In the genomic region with DNA sequence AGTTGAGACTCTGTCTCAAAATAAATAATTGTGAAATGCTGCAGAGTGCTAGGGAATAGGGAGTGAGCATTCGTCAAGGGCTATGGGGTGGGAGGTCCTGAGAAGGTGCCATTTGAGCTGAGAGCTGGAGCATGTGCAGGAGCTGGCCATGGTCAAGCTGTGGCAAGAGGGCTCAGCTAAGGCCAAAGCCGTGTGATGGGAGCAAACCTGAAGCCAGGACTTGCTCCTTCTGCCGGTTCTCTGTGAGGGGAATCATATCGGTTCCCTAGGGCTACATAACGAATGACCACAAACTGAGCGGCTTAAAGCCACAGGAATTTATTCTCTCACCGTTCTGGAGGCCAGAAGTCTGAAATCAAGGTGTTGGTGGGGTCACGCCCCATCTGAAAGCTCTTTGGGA, we compare ENCODE assay signal across 14 cellular contexts. TPM values are rescaled to one million over a fixed set of nuclear protein-coding genes. Genes with fewer than 3 reads are reported as not detected.
DNase-seq lines count a peak whose midpoint lies in the region; TF ChIP-seq lines count a peak whose summit lies in the region.
"Had no signal": no experiment of that assay in that cellular context is flagged by ENCODE, and none has a peak within 500 bp of the region (broad histone marks: within the 10 kb centered on the region; RNA-seq: fewer than 3 reads in every experiment).

No MANE protein-coding gene starts in this region.

- POLR2A ChIA-PET in PC-9 (lab: Charles Lee; ENCODE audit: unreplicated experiment), result no interaction called here

- no peak overlapping the region; the same call in 1 of the 2 replicates for H3K4me3 ChIP-seq in PC-9
- no peak overlapping the region for H3K4me3 ChIP-seq in mammary epithelial cell (replicated peaks in 1 of 3; ENCODE audit: insufficient read depth in 1 of 3, low read depth in 2 of 3, low read length in 3 of 3)
- H3K4me3 ChIP-seq in skeletal muscle satellite cell (ENCODE audit: low read length), result no peak overlapping the region
- H3K4me3 ChIP-seq in hepatocyte, result no peak overlapping the region

- no peak for TF ChIP-seq CTCF in PC-9 (conservative IDR thresholded peaks at IDR 0.05)
- TF ChIP-seq CTCF in mammary epithelial cell (conservative IDR thresholded peaks at IDR 0.05 in 1 of 2, IDR thresholded peaks at IDR 0.05 in 1 of 2; ENCODE audit: extremely low read depth in 1 of 2, insufficient read depth in 1 of 2, low read depth in 1 of 2, low read length in 2 of 2), result no peak
- TF ChIP-seq CTCF in hepatocyte (IDR thresholded peaks at IDR 0.05; ENCODE audit: poor library complexity), result no peak

- BruUV-seq in PC-9 (replicated peaks; lab: Mats Ljungman, UMichigan), result no TSS peak
- BruUV-seq in mammary epithelial cell (replicated peaks; lab: Mats Ljungman, UMichigan), result no TSS peak

- H3K4me1 Mint-ChIP-seq in activated T-cell treated with anti-CD3 and anti-CD28 coated beads, Interleukin-2, amount 50 U/mL, for 24 hours (ENCODE audit: low read depth), result peaks cover 30% of the 10 kb centered on the region

- H4K20me1 ChIP-seq in PC-9 (ENCODE audit: insufficient read depth), result peaks cover 11% of the 10 kb centered on the region
- H4K20me1 ChIP-seq in mammary epithelial cell (ENCODE audit: insufficient read depth, low read length), result no peaks in the 10 kb centered on the region
- no peaks in the 10 kb centered on the region for H4K20me1 ChIP-seq in hepatocyte (ENCODE audit: insufficient read depth, poor library complexity, severe bottlenecking)

- H3K27ac ChIP-seq in PC-9 (no peak overlapping the region), mammary epithelial cell (ENCODE audit: insufficient read depth, low read depth, low read length) (no peak overlapping the region), hepatocyte (no peak overlapping the region)

- H3K9me3 ChIP-seq in PC-9 (ENCODE audit: insufficient read depth, low read depth) (peaks cover 7% of the 10 kb centered on the region; the same call in 1 of the 2 replicates), mammary epithelial cell (replicated peaks; ENCODE audit: insufficient read depth, low read length) (peaks cover 9% of the 10 kb centered on the region), skeletal muscle satellite cell (replicated peaks; ENCODE audit: low read length) (peaks cover 11% of the 10 kb centered on the region), hepatocyte (ENCODE audit: low read depth) (peaks cover 10% of the 10 kb centered on the region)

- H3K4me1 ChIP-seq in PC-9 (replicated peaks; ENCODE audit: insufficient read depth), result peaks cover 30% of the 10 kb centered on the region
- H3K4me1 ChIP-seq in mammary epithelial cell (ENCODE audit: insufficient read depth, low read length), result peaks cover 24% of the 10 kb centered on the region
- peaks cover 11% of the 10 kb centered on the region for H3K4me1 ChIP-seq in skeletal muscle satellite cell (ENCODE audit: control insufficient read depth, insufficient read depth, low read length)
- peaks cover 7% of the 10 kb centered on the region for H3K4me1 ChIP-seq in hepatocyte (ENCODE audit: insufficient read depth)

- no peaks in the 10 kb centered on the region for H3K27me3 ChIP-seq in PC-9 (ENCODE audit: insufficient read depth, low read depth)
- H3K27me3 ChIP-seq in mammary epithelial cell (ENCODE audit: insufficient read depth, low read length), result no peaks in the 10 kb centered on the region
- H3K27me3 ChIP-seq in skeletal muscle satellite cell (ENCODE audit: control insufficient read depth, insufficient read depth, low read length), result no peaks in the 10 kb centered on the region
- H3K27me3 ChIP-seq in hepatocyte, result no peaks in the 10 kb centered on the region

- DNase-seq in activated T-cell treated with anti-CD3 and anti-CD28 coated beads, Interleukin-2, amount 50 U/mL, for 24 hours, result no peak
- DNase-seq in activated T-cell treated with anti-CD3 and anti-CD28 coated beads for 4 hours (no peak), PC-9 (peak; percentile 55 to 78), mammary epithelial cell (peak; percentile 70), middle frontal gyrus (ENCODE audit: extremely low spot score, low spot score) (no peak), hepatocyte (ENCODE audit: low spot score) (no peak)
- DNase-seq in NK-92 treated with Interleukin-12 subunit alpha and Interleukin-12 subunit beta, amount 100 ng/mL, for 24 hours (lab: John Stamatoyannopoulos, UW), result no peak
- DNase-seq: activated CD8-positive, alpha-beta memory T cell treated with anti-CD3 and anti-CD28 coated beads, Interleukin-2, amount 50 U/mL, for 48 hours; NCI-H1092; NCI-H774 had no signal

- peaks cover 38% of the 10 kb centered on the region for H3F3A ChIP-seq in PC-9 (ENCODE audit: insufficient read depth, low read depth)

- peaks cover 6% of the 10 kb centered on the region for H3K9me3 Mint-ChIP-seq in activated T-cell treated with anti-CD3 and anti-CD28 coated beads, Interleukin-2, amount 50 U/mL, for 24 hours

- H3K9ac ChIP-seq in mammary epithelial cell (ENCODE audit: insufficient read depth, low read length) (no peak overlapping the region), skeletal muscle satellite cell (ENCODE audit: low read depth, low read length) (no peak overlapping the region)

- in situ Hi-C loops in mammary epithelial cell (cut with MboI; ENCODE audit: low sequenced_read_pairs in 2 of 2), result no loop called here

- no peaks in the 10 kb centered on the region for H3K27me3 Mint-ChIP-seq in activated T-cell treated with anti-CD3 and anti-CD28 coated beads, Interleukin-2, amount 50 U/mL, for 24 hours

- peak overlapping the region; percentile 15 for H3K4me3 Mint-ChIP-seq in activated T-cell treated with anti-CD3 and anti-CD28 coated beads, Interleukin-2, amount 50 U/mL, for 24 hours

- H3K4me2 ChIP-seq in PC-9 (peak overlapping the region; percentile 93), mammary epithelial cell (ENCODE audit: insufficient read depth, low read depth, low read length) (peak overlapping the region; percentile 51), skeletal muscle satellite cell (ENCODE audit: low read length) (peak overlapping the region; percentile 28), hepatocyte (no peak overlapping the region)

- intact Hi-C loops in PC-9 (cut with micrococcal nuclease; ENCODE audit: unreplicated experiment) (loop anchor here (5.0 kb wide), 1 partner anchor 44 kb away; a partner anchor contains a TSS), mammary epithelial cell (cut with micrococcal nuclease) (no loop called here)

- H3K36me3 ChIP-seq in PC-9 (ENCODE audit: low read depth) (peaks cover 35% of the 10 kb centered on the region), mammary epithelial cell (ENCODE audit: insufficient read depth, low read length) (no peaks in the 10 kb centered on the region), skeletal muscle satellite cell (ENCODE audit: insufficient read depth, low read length) (peaks cover 32% of the 10 kb centered on the region), hepatocyte (replicated peaks; ENCODE audit: insufficient read depth, low read depth) (peaks cover 5% of the 10 kb centered on the region)

- peaks cover 70% of the 10 kb centered on the region for H3K79me2 ChIP-seq in PC-9 (ENCODE audit: low read depth)
- H3K79me2 ChIP-seq in mammary epithelial cell (ENCODE audit: insufficient read depth, low read length), result peaks cover 45% of the 10 kb centered on the region
- H3K79me2 ChIP-seq in hepatocyte, result peaks cover 37% of the 10 kb centered on the region

- H3K27ac Mint-ChIP-seq in activated T-cell treated with anti-CD3 and anti-CD28 coated beads, Interleukin-2, amount 50 U/mL, for 24 hours, result peak overlapping the region; percentile 67

- H2AFZ ChIP-seq in PC-9 (no peak overlapping the region), mammary epithelial cell (ENCODE audit: low read depth, low read length) (no peak overlapping the region), hepatocyte (no peak overlapping the region)

- CTCF ChIA-PET in PC-9 (lab: Charles Lee) (interaction anchor here (0.5 to 1.0 kb wide), 3 partner anchors 49 to 801 kb away, joined by 3 to 11 read pairs (median 6); no protein-coding TSS in a partner anchor), mammary epithelial cell (lab: Charles Lee; ENCODE audit: low non-redundant PET) (no interaction called here)

- 16% methylated on average over 8 of the region's 8 CpGs for WGBS in mammary epithelial cell (ENCODE audit: low coverage, missing lambda C conversion rate)
- 84% methylated on average over 8 of the region's 8 CpGs for WGBS in hepatocyte (ENCODE audit: low lambda C conversion rate, missing lambda C conversion rate)

- H3K9me2 ChIP-seq in PC-9 (ENCODE audit: insufficient read depth) (no peaks in the 10 kb centered on the region), hepatocyte (replicated peaks; ENCODE audit: insufficient read depth) (no peaks in the 10 kb centered on the region)

- H3K36me3 Mint-ChIP-seq in activated T-cell treated with anti-CD3 and anti-CD28 coated beads, Interleukin-2, amount 50 U/mL, for 24 hours (ENCODE audit: low read depth), result peaks cover 60% of the 10 kb centered on the region

- dilution Hi-C loops in mammary epithelial cell (cut with HindIII; ENCODE audit: low sequenced_read_pairs), result no loop called here

RNA-seq across cellular contexts. Expression of a gene that starts 2.4 kb away (rescaled TPM):
- 175 and 290 TPM in 2 replicates for total RNA-seq in PC-9 (2021)
- 100 to 1,000 TPM in 1 of 2 donors, 10 to 100 TPM in 1; 57.2 to 101 TPM for total RNA-seq in mammary epithelial cell
- polyA plus RNA-seq in mammary epithelial cell, result 56.6 TPM
- 68.2 TPM for polyA minus RNA-seq in mammary epithelial cell
- total RNA-seq in skeletal muscle satellite cell (2012; rRNA removed), result 58.6 and 78.9 TPM in 2 replicates
- 89.9 and 94.4 TPM in 2 replicates for total RNA-seq in hepatocyte
- 98.7 and 122 TPM in 2 replicates for polyA plus RNA-seq in hepatocyte

RNA-seq across cellular contexts. Expression of a gene that starts 41.6 kb away (rescaled TPM):
- total RNA-seq in PC-9 (2021) (82.9 and 88.8 TPM in 2 replicates), mammary epithelial cell (10 to 100 TPM; 74.2 to 92.5 TPM), hepatocyte (55.4 and 61.3 TPM in 2 replicates)
- polyA plus RNA-seq in mammary epithelial cell (127 TPM), hepatocyte (54.9 and 58.9 TPM in 2 replicates)
- 162 TPM for polyA minus RNA-seq in mammary epithelial cell
- 96.8 and 112 TPM in 2 replicates for total RNA-seq in skeletal muscle satellite cell (2012; rRNA removed)

RNA-seq across cellular contexts. Expression of a gene that starts 43.5 kb away (rescaled TPM):
- 30.8 and 40.2 TPM in 2 replicates for total RNA-seq in PC-9 (2021)
- total RNA-seq in mammary epithelial cell, result 10 to 100 TPM; 42.2 to 90.4 TPM
- polyA plus RNA-seq in mammary epithelial cell, result 17.1 TPM
- 13.5 TPM for polyA minus RNA-seq in mammary epithelial cell
- total RNA-seq in skeletal muscle satellite cell (2012; rRNA removed), result 8.7 and 9.9 TPM in 2 replicates
- 6.2 and 8.7 TPM in 2 replicates for total RNA-seq in hepatocyte
- polyA plus RNA-seq in hepatocyte, result 8.6 and 10.9 TPM in 2 replicates

RNA-seq across cellular contexts. Expression of a gene that starts 53.1 kb away (rescaled TPM):
- total RNA-seq in PC-9 (2021) (not detected in 2 replicates), mammary epithelial cell (not detected), hepatocyte (not detected in 2 replicates)
- polyA plus RNA-seq in mammary epithelial cell (not detected), hepatocyte (0.17 TPM in 1 of 2 replicates, not detected in the other)
- not detected for polyA minus RNA-seq in mammary epithelial cell
- total RNA-seq in skeletal muscle satellite cell (2012; rRNA removed), result not detected in 2 replicates
- total RNA-seq: lung microvascular endothelial cell; T-helper 1 cell treated with Interleukin-12 subunit alpha and Interleukin-12 subunit beta and Interleukin-4 antibody, amounts not matched to agents 30 ng/mL and 1 ng/mL, for 36 hours had no signal
- polyA plus RNA-seq: thymus had no signal

Comparison
In these comparisons a context has a peak if more than half of its experiments do, and no peak if none do; other contexts are left out.
1. DNase-seq: peak in PC-9 (2 of 2) and mammary epithelial cell (single experiment); none in activated T-cell treated with anti-CD3 and anti-CD28 coated beads, Interleukin-2, amount 50 U/mL, for 24 hours (single experiment), activated T-cell treated with anti-CD3 and anti-CD28 coated beads for 4 hours (single experiment), middle frontal gyrus (single experiment), hepatocyte (single experiment) and NK-92 treated with Interleukin-12 subunit alpha and Interleukin-12 subunit beta, amount 100 ng/mL, for 24 hours (single experiment).